9 cellular contexts compared by ENCODE assay signal in genomic region chr2:132438650-132439030, GRCh38. TPM values are rescaled to one million over a fixed set of nuclear protein-coding genes. Genes with fewer than 3 reads are reported as not detected.
DNase-seq lines count a peak whose midpoint lies in the region; ATAC-seq and TF ChIP-seq lines count a peak whose summit lies in the region.
"Had no signal": no experiment of that assay in that cellular context is flagged by ENCODE, and none has a peak within 500 bp of the region (broad histone marks: within the 10 kb centered on the region; RNA-seq: fewer than 3 reads in every experiment).

No MANE protein-coding gene starts in this region.

- peaks cover 39% of the 10 kb centered on the region for H3K4me1 Mint-ChIP-seq in osteocyte (ENCODE audit: unreplicated experiment)
- H3K4me1 Mint-ChIP-seq: nephron had no signal

- ATAC-seq in HG03135 (IDR thresholded peaks at IDR 0.05; ENCODE audit: unreplicated experiment) (no peak), HG02840 (IDR thresholded peaks at IDR 0.05; ENCODE audit: low FRiP score, unreplicated experiment) (no peak)

- peak overlapping the region; percentile 3 for H3K4me3 Mint-ChIP-seq in osteocyte (ENCODE audit: unreplicated experiment)
- H3K4me3 Mint-ChIP-seq: nephron had no signal

- H3K27ac Mint-ChIP-seq in osteocyte (ENCODE audit: unreplicated experiment), result peak overlapping the region; percentile 70
- H3K27ac Mint-ChIP-seq: nephron had no signal

- H3K4me3 ChIP-seq in choroid plexus epithelial cell (ENCODE audit: low read depth, low read length), result no peak overlapping the region

- H3K9me3 Mint-ChIP-seq in osteocyte (ENCODE audit: unreplicated experiment), result peaks cover 4% of the 10 kb centered on the region
- H3K9me3 Mint-ChIP-seq: nephron had no signal

- H3K36me3 Mint-ChIP-seq in osteocyte (ENCODE audit: unreplicated experiment), result no peaks in the 10 kb centered on the region

- no peaks in the 10 kb centered on the region for H3K27me3 Mint-ChIP-seq in osteocyte (ENCODE audit: unreplicated experiment)

- peak; percentile 65 for DNase-seq in GM03348 (ENCODE audit: low spot score)
- peak; percentile 74 for DNase-seq in NCI-H1694 treated with DMSO at 0.1 percent for 48 hours (lab: John Stamatoyannopoulos, UW)
- DNase-seq in choroid plexus epithelial cell (ENCODE audit: low read depth), result peak; percentile 81
- no peak for DNase-seq in osteocyte (ENCODE audit: extremely low spot score, unreplicated experiment)
- no peak for DNase-seq in NCI-H1930 (lab: John Stamatoyannopoulos, UW)
- DNase-seq: hypothalamus had no signal

- no peak for TF ChIP-seq CTCF in choroid plexus epithelial cell (conservative IDR thresholded peaks at IDR 0.05; ENCODE audit: low read depth, low read length)
- no peak for TF ChIP-seq CTCF in osteocyte (IDR thresholded peaks at IDR 0.05)

RNA-seq across cellular contexts. Expression of gene GPR39, which starts 22.0 kb away (rescaled TPM):
- 0.21 and 0.42 TPM in 2 replicates for total RNA-seq in osteocyte

Comparison
In these comparisons a context has a peak if more than half of its experiments do, and no peak if none do; other contexts are left out.
1. DNase-seq: peak in GM03348 (single experiment), NCI-H1694 treated with DMSO at 0.1 percent for 48 hours (single experiment) and choroid plexus epithelial cell (single experiment); none in osteocyte (single experiment) and NCI-H1930 (0 of 2).